22 cellular contexts compared by ENCODE assay signal in the genomic region with DNA sequence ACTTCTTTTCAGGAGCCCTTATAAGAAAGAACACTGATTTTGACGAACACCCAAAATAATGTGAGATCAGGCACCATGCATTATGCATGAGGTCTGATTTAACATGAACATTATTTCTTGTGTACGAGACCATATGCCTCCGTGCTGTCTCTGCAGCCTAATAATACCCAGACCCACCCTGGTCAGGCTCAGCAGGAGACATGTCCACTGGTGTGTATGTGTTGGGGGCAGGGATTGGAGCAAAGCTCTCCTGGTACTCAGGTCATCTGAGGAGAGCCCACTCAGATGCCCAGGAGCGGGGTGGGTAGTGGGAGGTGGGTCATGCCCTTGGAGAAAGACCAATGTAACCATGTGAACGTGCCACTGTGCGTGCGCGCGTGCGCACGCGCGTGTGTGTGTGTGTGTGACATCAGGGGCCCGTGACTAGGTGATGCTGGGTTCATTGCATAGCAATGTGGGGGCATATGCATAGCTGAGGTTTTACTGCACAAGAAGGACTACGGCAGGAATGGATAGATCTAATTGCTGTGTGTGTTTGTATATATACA. TPM values are rescaled to one million over a fixed set of nuclear protein-coding genes. Genes with fewer than 3 reads are reported as not detected.
DNase-seq lines count a peak whose midpoint lies in the region; ATAC-seq, FAIRE-seq and TF ChIP-seq lines count a peak whose summit lies in the region.
"Had no signal": no experiment of that assay in that cellular context is flagged by ENCODE, and none has a peak within 500 bp of the region (broad histone marks: within the 10 kb centered on the region; RNA-seq: fewer than 3 reads in every experiment).

No MANE protein-coding gene starts in this region.

- TF ChIP-seq EP300 in A549 (IDR thresholded peaks at IDR 0.05) = no peak

- peaks cover 15% of the 10 kb centered on the region; the same call in 1 of the 3 replicates for H3K4me1 ChIP-seq in A549
- H3K4me1 ChIP-seq in neural progenitor cell = peaks cover 36% of the 10 kb centered on the region

- H3K36me3 Mint-ChIP-seq in neural progenitor cell = peaks cover 11% of the 10 kb centered on the region
- no peaks in the 10 kb centered on the region for H3K36me3 Mint-ChIP-seq in activated CD8-positive, alpha-beta memory T cell treated with anti-CD3 and anti-CD28 coated beads, Interleukin-2, amount 10 ng/mL, durations not matched to agents 7 days and 5 days
- H3K36me3 Mint-ChIP-seq: IgD-negative memory B cell had no signal

- H3K27me3 ChIP-seq in bronchial epithelial cell (ENCODE audit: control insufficient read depth, insufficient read depth, low read length) (peaks cover 10% of the 10 kb centered on the region), neural progenitor cell (no peaks in the 10 kb centered on the region)

- POLR2A ChIA-PET in A549 (lab: Yijun Ruan, JAX) = interaction anchor here (1.1 kb wide), 1 partner anchor 9 kb away, joined by 4 read pairs; no protein-coding TSS in a partner anchor

- H3K27ac Mint-ChIP-seq in neural progenitor cell = peak overlapping the region; percentile 55
- H3K27ac Mint-ChIP-seq in activated CD8-positive, alpha-beta memory T cell treated with anti-CD3 and anti-CD28 coated beads, Interleukin-2, amount 10 ng/mL, durations not matched to agents 7 days and 5 days = no peak overlapping the region
- H3K27ac Mint-ChIP-seq: IgD-negative memory B cell had no signal

- H3K9me3 Mint-ChIP-seq in neural progenitor cell = no peaks in the 10 kb centered on the region
- no peaks in the 10 kb centered on the region for H3K9me3 Mint-ChIP-seq in activated CD8-positive, alpha-beta memory T cell treated with anti-CD3 and anti-CD28 coated beads, Interleukin-2, amount 10 ng/mL, durations not matched to agents 7 days and 5 days (ENCODE audit: low read depth)

- no peak for TF ChIP-seq RAD21 in A549 (conservative IDR thresholded peaks at IDR 0.05 in 1 of 2, IDR thresholded peaks at IDR 0.05 in 1 of 2)

- H3K27me3 Mint-ChIP-seq in neural progenitor cell (ENCODE audit: insufficient read depth, low read depth) = peaks cover 28% of the 10 kb centered on the region
- H3K27me3 Mint-ChIP-seq in activated CD8-positive, alpha-beta memory T cell treated with anti-CD3 and anti-CD28 coated beads, Interleukin-2, amount 10 ng/mL, durations not matched to agents 7 days and 5 days = peaks cover 44% of the 10 kb centered on the region

- TF ChIP-seq POLR2A in A549 (IDR thresholded peaks at IDR 0.05; ENCODE audit: low read length) (no peak), GM12891 (IDR thresholded peaks at IDR 0.05; ENCODE audit: low read depth, low read length) (no peak)

- FAIRE-seq in A549 (lab: Jason Lieb, UNC) (no peak), GM12891 (lab: Jason Lieb, UNC) (peak; percentile 43), bronchial epithelial cell (lab: Jason Lieb, UNC) (peak; percentile 23)
- FAIRE-seq: G401.6 had no signal

- H3K79me2 ChIP-seq in neural progenitor cell (ENCODE audit: low read depth) = peaks cover 72% of the 10 kb centered on the region

- TF ChIP-seq CTCF in A549 (IDR thresholded peaks at IDR 0.05) (no peak), bronchial epithelial cell (IDR thresholded peaks at IDR 0.05; ENCODE audit: insufficient read depth, low read length, severe bottlenecking) (no peak), neural progenitor cell (IDR thresholded peaks at IDR 0.05) (no peak)

- H3K27ac ChIP-seq in A549 (no peak overlapping the region), neural progenitor cell (no peak overlapping the region)
- H3K27ac ChIP-seq: C4-2B, HL-60 had no signal

- H3K9me3 ChIP-seq in A549 (no peaks in the 10 kb centered on the region), neural progenitor cell (ENCODE audit: low read depth) (no peaks in the 10 kb centered on the region)

- H3K4me2 ChIP-seq in A549 (peak overlapping the region; percentile 53), neural progenitor cell (no peak overlapping the region)

- CTCF ChIA-PET in A549 (lab: Yijun Ruan, JAX) = interaction anchor here (1.1 to 3.0 kb wide), 5 partner anchors 10 to 796 kb away, joined by 3 to 9 read pairs (median 3); no protein-coding TSS in a partner anchor
- CTCF ChIA-PET in activated CD8-positive, alpha-beta memory T cell treated with anti-CD3 and anti-CD28 coated beads, Interleukin-2, amount 10 ng/mL, durations not matched to agents 7 days and 5 days (lab: Charles Lee) = interaction anchor here (0.9 kb wide), 1 partner anchor 33 kb away, joined by 3 read pairs; no protein-coding TSS in a partner anchor

- no peak overlapping the region for H3K4me3 ChIP-seq in A549
- no peak overlapping the region for H3K4me3 ChIP-seq in bronchial epithelial cell (ENCODE audit: low read depth, low read length)
- H3K4me3 ChIP-seq in neural progenitor cell = no peak overlapping the region

- H3K9ac ChIP-seq in neural progenitor cell = no peak overlapping the region

- 84% methylated on average over 15 of the region's 15 CpGs for WGBS in A549 (ENCODE audit: missing lambda C conversion rate)

- H3K36me3 ChIP-seq in bronchial epithelial cell (ENCODE audit: control insufficient read depth, insufficient read depth, low read length) = no peaks in the 10 kb centered on the region
- H3K36me3 ChIP-seq in neural progenitor cell = peaks cover 2% of the 10 kb centered on the region

- DNase-seq in A549 (ENCODE audit: low read depth in 1 of 2, low spot score in 1 of 2) = no peak
- DNase-seq in GM12891 (ENCODE audit: insufficient read length, low spot score) = no peak
- DNase-seq in bronchial epithelial cell (ENCODE audit: low read depth) = no peak
- no peak for DNase-seq in neural progenitor cell (ENCODE audit: low spot score)
- DNase-seq in medulla oblongata (ENCODE audit: extremely low spot score) = no peak
- no peak for DNase-seq in activated CD8-positive, alpha-beta memory T cell treated with anti-CD3 and anti-CD28 coated beads, Interleukin-2, amount 10 ng/mL, durations not matched to agents 7 days and 5 days
- no peak for DNase-seq in T1000 (lab: John Stamatoyannopoulos, UW)
- DNase-seq: H9, Karpas-422, NCI-H1092, NCI-H1436 treated with DMSO at 0.1 percent for 48 hours, NCI-H2029 treated with DMSO at 0.1 percent for 48 hours, NCI-H2171, NCI-H446 treated with DMSO at 0.1 percent for 48 hours, NCI-H69, Right ventricle myocardium superior had no signal

- peaks cover 46% of the 10 kb centered on the region for H3F3A ChIP-seq in neural progenitor cell (ENCODE audit: low read depth)

- ATAC-seq in A549 (no peak), HG02588 (IDR thresholded peaks at IDR 0.05; ENCODE audit: unreplicated experiment) (no peak)
- no peak for ATAC-seq in activated CD8-positive, alpha-beta memory T cell treated with anti-CD3 and anti-CD28 coated beads, Interleukin-2, amount 10 ng/mL, durations not matched to agents 7 days and 5 days

- no peak overlapping the region for H3K4me3 Mint-ChIP-seq in neural progenitor cell
- H3K4me3 Mint-ChIP-seq in activated CD8-positive, alpha-beta memory T cell treated with anti-CD3 and anti-CD28 coated beads, Interleukin-2, amount 10 ng/mL, durations not matched to agents 7 days and 5 days = no peak overlapping the region
- H3K4me3 Mint-ChIP-seq: H9, IgD-negative memory B cell had no signal

- no peak overlapping the region for H2AFZ ChIP-seq in neural progenitor cell (replicated peaks)

- peaks cover 39% of the 10 kb centered on the region for H3K4me1 Mint-ChIP-seq in neural progenitor cell
- peaks cover 2% of the 10 kb centered on the region for H3K4me1 Mint-ChIP-seq in activated CD8-positive, alpha-beta memory T cell treated with anti-CD3 and anti-CD28 coated beads, Interleukin-2, amount 10 ng/mL, durations not matched to agents 7 days and 5 days

- peaks cover 64% of the 10 kb centered on the region for H4K20me1 ChIP-seq in neural progenitor cell (ENCODE audit: low read depth)

RNA-seq across cellular contexts. Expression of a gene that starts 7.1 kb away (rescaled TPM):
- polyA plus RNA-seq in A549 (2011; rRNA removed) (not detected in 2 replicates), A549 (2017; fragmentation: RNase III; extraction: RNeasy Plus Mini Kit Qiagen cat#74134 plus additional on column Dnase treatment) (not detected in 3 replicates)
- polyA plus RNA-seq in A549 (2012; cell fraction: cytosol; rRNA removed) = not detected in 2 replicates
- 0.09 TPM in 1 of 2 replicates, not detected in the other for polyA plus RNA-seq in A549 (2012; cell fraction: nucleus; rRNA removed)
- polyA minus RNA-seq in A549 (2011; rRNA and poly(A)+ RNA removed) = not detected in 2 replicates
- 0.05 TPM for polyA plus RNA-seq in GM12891 (2012; ENCODE audit: low read depth, missing spikeins)
- total RNA-seq in bronchial epithelial cell (under 0.01 and 0.13 TPM in 2 replicates), neural progenitor cell (ENCODE audit: low replicate concordance) (16.5 and 44.6 TPM in 2 replicates)
- under 1 TPM in 1 of 2 experiments, not detected in 1; 0.09 TPM for total RNA-seq in activated CD8-positive, alpha-beta memory T cell treated with anti-CD3 and anti-CD28 coated beads, Interleukin-2, amount 10 ng/mL, durations not matched to agents 7 days and 5 days
- total RNA-seq: HT1080 had no signal
- polyA plus RNA-seq: IgD-negative memory B cell had no signal

RNA-seq across cellular contexts. Expression of a gene that starts 26.9 kb away (rescaled TPM):
- polyA plus RNA-seq in A549 (2011; rRNA removed) = 27.0 and 37.6 TPM in 2 replicates
- 15.3 and 16.7 TPM in 2 replicates for polyA plus RNA-seq in A549 (2012; cell fraction: cytosol; rRNA removed)
- 5.9 and 11.9 TPM in 2 replicates for polyA plus RNA-seq in A549 (2012; cell fraction: nucleus; rRNA removed)
- polyA plus RNA-seq in A549 (2017; fragmentation: RNase III; extraction: RNeasy Plus Mini Kit Qiagen cat#74134 plus additional on column Dnase treatment) = 43.1 to 53.1 TPM (median 44.8 TPM) in 3 replicates
- polyA minus RNA-seq in A549 (2011; rRNA and poly(A)+ RNA removed) = 7.3 and 10.5 TPM in 2 replicates
- 27.3 TPM for polyA plus RNA-seq in GM12891 (2012; ENCODE audit: low read depth, missing spikeins)
- 20.5 and 20.9 TPM in 2 replicates for total RNA-seq in bronchial epithelial cell
- total RNA-seq in neural progenitor cell (ENCODE audit: low replicate concordance) = 52.4 and 86.0 TPM in 2 replicates
- 10 to 100 TPM; 32.4 to 49.6 TPM for total RNA-seq in activated CD8-positive, alpha-beta memory T cell treated with anti-CD3 and anti-CD28 coated beads, Interleukin-2, amount 10 ng/mL, durations not matched to agents 7 days and 5 days

RNA-seq across cellular contexts. Expression of a gene that starts 34.1 kb away (rescaled TPM):
- 1.4 and 2.0 TPM in 2 replicates for polyA plus RNA-seq in A549 (2011; rRNA removed)
- polyA plus RNA-seq in A549 (2012; cell fraction: cytosol; rRNA removed) = 3.1 and 4.4 TPM in 2 replicates
- 5.0 and 6.4 TPM in 2 replicates for polyA plus RNA-seq in A549 (2012; cell fraction: nucleus; rRNA removed)
- 4.3 to 5.9 TPM (median 5.4 TPM) in 3 replicates for polyA plus RNA-seq in A549 (2017; fragmentation: RNase III; extraction: RNeasy Plus Mini Kit Qiagen cat#74134 plus additional on column Dnase treatment)
- 4.4 and 4.6 TPM in 2 replicates for polyA minus RNA-seq in A549 (2011; rRNA and poly(A)+ RNA removed)
- 13.2 TPM for polyA plus RNA-seq in GM12891 (2012; ENCODE audit: low read depth, missing spikeins)
- 2.6 and 6.7 TPM in 2 replicates for total RNA-seq in bronchial epithelial cell
- 8.1 and 21.5 TPM in 2 replicates for total RNA-seq in neural progenitor cell (ENCODE audit: low replicate concordance)
- 10 to 100 TPM; 13.5 to 14.5 TPM for total RNA-seq in activated CD8-positive, alpha-beta memory T cell treated with anti-CD3 and anti-CD28 coated beads, Interleukin-2, amount 10 ng/mL, durations not matched to agents 7 days and 5 days

RNA-seq across cellular contexts. Expression of a gene that starts 49.6 kb away (rescaled TPM):
- polyA plus RNA-seq in A549 (2011; rRNA removed) = 53.5 and 62.6 TPM in 2 replicates
- polyA plus RNA-seq in A549 (2012; cell fraction: cytosol; rRNA removed) = 21.8 and 24.7 TPM in 2 replicates
- 10.9 and 15.5 TPM in 2 replicates for polyA plus RNA-seq in A549 (2012; cell fraction: nucleus; rRNA removed)
- polyA plus RNA-seq in A549 (2017; fragmentation: RNase III; extraction: RNeasy Plus Mini Kit Qiagen cat#74134 plus additional on column Dnase treatment) = 99.2 to 101 TPM (median 101 TPM) in 3 replicates
- 18.5 and 23.7 TPM in 2 replicates for polyA minus RNA-seq in A549 (2011; rRNA and poly(A)+ RNA removed)
- polyA plus RNA-seq in GM12891 (2012; ENCODE audit: low read depth, missing spikeins) = 58.8 TPM
- 83.2 and 90.6 TPM in 2 replicates for total RNA-seq in bronchial epithelial cell
- 120 and 172 TPM in 2 replicates for total RNA-seq in neural progenitor cell (ENCODE audit: low replicate concordance)
- 100 to 1,000 TPM in 1 of 2 experiments, 10 to 100 TPM in 1; 70.1 to 104 TPM for total RNA-seq in activated CD8-positive, alpha-beta memory T cell treated with anti-CD3 and anti-CD28 coated beads, Interleukin-2, amount 10 ng/mL, durations not matched to agents 7 days and 5 days

Comparison
In these comparisons a context has a peak if more than half of its experiments do, and no peak if none do; other contexts are left out.
1. RNA of a gene that starts 7.1 kb away (total RNA-seq): 16.5 to 44.6 TPM in neural progenitor cell; 0.09 TPM in activated CD8-positive, alpha-beta memory T cell treated with anti-CD3 and anti-CD28 coated beads, Interleukin-2, amount 10 ng/mL, durations not matched to agents 7 days and 5 days and under 0.01 to 0.13 TPM in bronchial epithelial cell; every median in the first group is over 10 times any median in the second.